Comparison of ENCODE assay signal across 1 cellular context in genomic region chr4:185346975-185347601, GRCh38.
TF ChIP-seq lines count a peak whose summit lies in the region.

No MANE protein-coding gene starts in this region.

TF ChIP-seq in HepG2, 621 proteins besides CTCF, POLR2A, EP300 and RAD21:
- TF ChIP-seq ZNF562 (CRISPR knock-in tag; IDR thresholded peaks at IDR 0.05; ENCODE audit: borderline replicate concordance) (no peak), ZNF7 (CRISPR knock-in tag; IDR thresholded peaks at IDR 0.05) (peak; percentile 64; the same call in 1 of the 2 replicates)
